30 cellular contexts compared by ENCODE assay signal in the genomic region with DNA sequence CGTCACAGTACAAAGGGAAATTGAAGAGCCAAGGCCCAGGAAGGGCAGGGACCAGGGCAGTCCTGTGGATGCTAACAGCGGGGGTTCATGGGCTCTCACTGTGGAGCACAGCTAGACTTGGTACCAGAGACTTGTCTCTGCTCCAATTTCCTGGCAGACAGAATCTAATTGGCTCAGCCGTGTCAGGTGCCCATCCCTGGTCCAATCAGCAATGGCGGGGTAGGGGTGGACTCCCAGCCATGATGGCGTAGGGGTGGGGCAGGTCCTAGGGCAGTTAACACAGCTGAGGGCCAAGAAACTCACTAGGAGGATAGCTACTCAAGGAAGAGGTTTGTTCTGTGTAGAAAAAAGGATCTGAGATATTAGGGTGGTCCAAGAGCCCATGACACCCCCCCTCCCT. TPM values are rescaled to one million over a fixed set of nuclear protein-coding genes. Genes with fewer than 3 reads are reported as not detected.
"Had no signal": no experiment of that assay in that cellular context is flagged by ENCODE, and none has a peak within 500 bp of the region (broad histone marks: within the 10 kb centered on the region; RNA-seq: fewer than 3 reads in every experiment).

No MANE protein-coding gene starts in this region.

- H3K4me2 ChIP-seq: neural progenitor cell had no signal

- H3K4me3 ChIP-seq: left lung, lower lobe of right lung, neural progenitor cell, ovary, right atrium auricular region, skin epidermis, thyroid gland, transverse colon, upper lobe of left lung, vagina had no signal

- ATAC-seq: left colon; left lung; lower lobe of right lung; natural killer cell; sciatic nerve; stimulated activated memory B cell treated with anti-CD40 and anti-IgM and Interleukin-4, amounts not matched to agents 10 μg/mL and 1 μg/mL and 100 μg/mL, for 72 hours; stimulated activated naive CD8-positive, alpha-beta T cell treated with anti-CD3 and anti-CD28 coated beads, Interleukin-15, amount 100 ng/mL, for 72 hours had no signal

- H3K9ac ChIP-seq: neural progenitor cell had no signal

- H3K36me3 ChIP-seq: left lung, lower lobe of right lung, neural progenitor cell, neutrophil, ovary, right atrium auricular region, thyroid gland, transverse colon, upper lobe of left lung, vagina had no signal

- H3K9me3 ChIP-seq: left lung, lower lobe of right lung, neutrophil, ovary, right atrium auricular region, thyroid gland, transverse colon, upper lobe of left lung, vagina had no signal

- DNase-seq: hypothalamus; immature natural killer cell; kidney; left colon; lower lobe of right lung; mammary epithelial cell; mesendoderm; naive B cell; natural killer cell; nephron progenitor cell; occipital lobe; ovary; stimulated activated CD4-positive, alpha-beta T cell treated with anti-CD3 and anti-CD28 coated beads, Interleukin-2, amount 100 ng/mL, for 48 hours; stimulated activated CD4-positive, alpha-beta T cell treated with anti-CD3 and anti-CD28 coated beads, Interleukin-4, amount 100 ng/mL, for 4 hours; stimulated activated CD8-positive, alpha-beta memory T cell treated with anti-CD3 and anti-CD28 coated beads, Interleukin-4, amount 100 ng/mL, for 48 hours; stimulated activated naive CD4-positive, alpha-beta T cell treated with Interleukin-2 at 50 U/mL for 16 hours; stimulated activated naive CD8-positive, alpha-beta T cell treated with anti-CD3 and anti-CD28 coated beads, Interleukin-15, amount 100 ng/mL, for 72 hours; substantia nigra; thyroid gland; transverse colon; upper lobe of left lung had no signal

- H3K4me1 ChIP-seq: left lung, lower lobe of right lung, right atrium auricular region, thyroid gland, upper lobe of left lung had no signal

- H3K27me3 ChIP-seq: left lung, neural progenitor cell, neutrophil, ovary, right atrium auricular region, thyroid gland, transverse colon, upper lobe of left lung, vagina had no signal

- H3K27ac ChIP-seq: left lung, lower lobe of right lung, neural progenitor cell, neutrophil, ovary, right atrium auricular region, skin epidermis, thyroid gland, transverse colon, upper lobe of left lung, vagina had no signal

- FAIRE-seq: islet of Langerhans, kidney had no signal

- H2AFZ ChIP-seq: neural progenitor cell had no signal

RNA-seq across cellular contexts. Expression of gene TENT5B, which starts 39.9 kb away (rescaled TPM):
- polyA plus RNA-seq: immature natural killer cell had no signal

RNA-seq across cellular contexts. Expression of gene TRNP1, which starts 59.0 kb away (rescaled TPM):
- polyA plus RNA-seq: immature natural killer cell had no signal
